ENCODE assay signal across 8 cellular contexts in the genomic region with DNA sequence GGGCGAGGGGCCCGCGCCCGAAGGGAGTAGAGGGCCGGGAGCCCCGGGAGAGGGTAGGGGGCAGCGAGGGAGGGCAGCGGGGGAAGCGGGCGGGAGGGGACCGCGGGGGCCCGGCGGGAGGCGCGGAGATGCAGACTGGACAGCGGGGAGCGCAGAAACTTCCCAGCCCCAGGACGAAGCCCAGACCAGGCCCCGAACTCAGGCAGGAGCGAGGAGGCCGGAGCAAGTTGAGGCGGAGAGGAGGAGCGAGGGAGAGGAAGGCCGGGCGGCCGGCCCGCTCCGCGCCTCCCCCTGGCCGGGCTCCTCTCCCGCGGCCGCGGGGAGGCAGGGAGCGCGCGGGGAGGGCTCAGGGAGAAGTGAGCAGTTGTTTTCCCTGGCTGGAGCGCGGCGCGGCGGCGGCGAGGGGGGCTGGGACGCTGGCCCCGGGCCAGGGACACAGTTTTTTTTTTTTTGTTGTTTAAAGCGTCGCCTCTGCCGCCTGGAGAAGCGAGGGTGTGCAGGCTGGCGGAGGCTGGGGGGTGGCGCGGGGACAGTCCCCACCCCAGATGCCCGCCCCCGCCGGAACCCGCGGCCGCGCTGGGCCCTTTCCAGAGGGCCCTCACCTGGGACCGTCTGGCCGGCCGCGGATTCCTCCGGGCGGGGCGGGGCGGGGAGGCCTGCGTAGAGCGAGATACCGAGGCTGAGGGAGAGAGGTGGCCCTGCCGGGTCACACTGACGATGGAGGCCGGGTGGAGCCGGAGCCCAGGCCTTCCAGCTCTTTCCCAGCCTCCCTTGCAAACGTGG. TPM values are rescaled to one million over a fixed set of nuclear protein-coding genes. Genes with fewer than 3 reads are reported as not detected.
DNase-seq lines count a peak whose midpoint lies in the region; ATAC-seq and TF ChIP-seq lines count a peak whose summit lies in the region.

A gene (minus strand): TSS at position 358 of the 783 bp plus-strand sequence. CDS start 400 bp downstream, outside the sequence.

- TF ChIP-seq EP300 in SK-N-SH (IDR thresholded peaks at IDR 0.05; ENCODE audit: borderline replicate concordance in 1 of 2, low read depth in 1 of 2, low read length in 1 of 2): peak in 1 of 2 experiments; percentile 50; a peak in 1 of 4 replicates

- H3K9me3 ChIP-seq in SK-N-SH (no peaks in the 10 kb centered on the region), mammary epithelial cell (replicated peaks; ENCODE audit: insufficient read depth, low read length) (no peaks in the 10 kb centered on the region), iPS DF 6.9 (ENCODE audit: control insufficient read depth, insufficient read depth, low read length) (no peaks in the 10 kb centered on the region)

- TF ChIP-seq RAD21 in SK-N-SH (IDR thresholded peaks at IDR 0.05; ENCODE audit: low read length): no peak

- peaks cover 14% of the 10 kb centered on the region for H4K20me1 ChIP-seq in SK-N-SH (ENCODE audit: insufficient read depth)
- no peaks in the 10 kb centered on the region for H4K20me1 ChIP-seq in mammary epithelial cell (ENCODE audit: insufficient read depth, low read length)

- no peaks in the 10 kb centered on the region for H3K27me3 ChIP-seq in SK-N-SH (ENCODE audit: insufficient read depth)
- H3K27me3 ChIP-seq in mammary epithelial cell (ENCODE audit: insufficient read depth, low read length): no peaks in the 10 kb centered on the region
- H3K27me3 ChIP-seq in iPS DF 6.9 (ENCODE audit: control insufficient read depth, insufficient read depth, low read length): no peaks in the 10 kb centered on the region; the same call in 1 of the 2 replicates

- peak within 1 kb of the TSS; percentile 97 for H3K27ac ChIP-seq in SK-N-SH (ENCODE audit: low read depth in 2 of 2, low read length in 1 of 2)
- H3K27ac ChIP-seq in mammary epithelial cell (ENCODE audit: insufficient read depth, low read depth, low read length): peak within 1 kb of the TSS; percentile 56
- no peak within 1 kb of the TSS for H3K27ac ChIP-seq in iPS DF 6.9 (ENCODE audit: low read length)

- peaks cover 53 to 67% of the 10 kb centered on the region in 2 experiments for H3K4me1 ChIP-seq in SK-N-SH (ENCODE audit: control insufficient read depth in 1 of 2, insufficient read depth in 2 of 2, low read depth in 1 of 2, low read length in 1 of 2)
- H3K4me1 ChIP-seq in mammary epithelial cell (ENCODE audit: insufficient read depth, low read length): peaks cover 69% of the 10 kb centered on the region
- H3K4me1 ChIP-seq in iPS DF 6.9 (ENCODE audit: control insufficient read depth, insufficient read depth, low read length): peaks cover 14% of the 10 kb centered on the region

- H3K9ac ChIP-seq in SK-N-SH (peak within 1 kb of the TSS; percentile 87), mammary epithelial cell (ENCODE audit: insufficient read depth, low read length) (peak within 1 kb of the TSS; percentile 49)

- peak within 1 kb of the TSS; percentile 93 for H3K4me2 ChIP-seq in SK-N-SH
- peak within 1 kb of the TSS; percentile 94 for H3K4me2 ChIP-seq in mammary epithelial cell (ENCODE audit: insufficient read depth, low read depth, low read length)

- H2AFZ ChIP-seq in SK-N-SH (ENCODE audit: low read depth) (0 out of 2 replicates have a peak within 1 kb of the TSS, but pooled peaks have one; percentile 37), mammary epithelial cell (ENCODE audit: low read depth, low read length) (peak within 1 kb of the TSS; percentile 55)

- POLR2A ChIA-PET in SK-N-SH (lab: Yijun Ruan, JAX): interaction anchor here (1.0 to 3.3 kb wide), 5 partner anchors 12 to 59 kb away, joined by 3 to 12 read pairs (median 3); a partner anchor contains a TSS

- peak; percentile 63 for DNase-seq in COR-L47 (lab: John Stamatoyannopoulos, UW)
- peak; percentile 79 for DNase-seq in HT1080 (ENCODE audit: low read depth)
- peak; percentile 90 for DNase-seq in SK-N-SH
- DNase-seq in mammary epithelial cell: peak; percentile 77
- no peak for DNase-seq in iPS DF 6.9 (ENCODE audit: low read depth, low spot score)
- no peak for DNase-seq in pulmonary artery endothelial cell (ENCODE audit: low read depth, low spot score)
- no peak for DNase-seq in effector CD4-positive, alpha-beta T cell

- H3K36me3 ChIP-seq in SK-N-SH (replicated peaks in 1 of 2; ENCODE audit: control insufficient read depth in 1 of 2, insufficient read depth in 2 of 2, low read length in 1 of 2): peaks cover 0 to 4% of the 10 kb centered on the region in 2 experiments
- no peaks in the 10 kb centered on the region for H3K36me3 ChIP-seq in mammary epithelial cell (ENCODE audit: insufficient read depth, low read length)
- no peaks in the 10 kb centered on the region for H3K36me3 ChIP-seq in iPS DF 6.9 (ENCODE audit: control insufficient read depth, insufficient read depth, low read length)

- in situ Hi-C loops in mammary epithelial cell (cut with MboI; ENCODE audit: low sequenced_read_pairs in 2 of 2): no loop called here

- intact Hi-C loops in mammary epithelial cell (cut with micrococcal nuclease): no loop called here

- BruUV-seq in mammary epithelial cell (replicated peaks; lab: Mats Ljungman, UMichigan): no TSS peak

- no peak for ATAC-seq in GM21390 (IDR thresholded peaks at IDR 0.05; ENCODE audit: unreplicated experiment)

- dilution Hi-C loops in mammary epithelial cell (cut with HindIII; ENCODE audit: low sequenced_read_pairs): no loop called here

- H3K4me3 ChIP-seq in SK-N-SH (ENCODE audit: low read depth in 2 of 2, low read length in 1 of 2) (peak within 1 kb of the TSS; percentile 65 to 85), mammary epithelial cell (replicated peaks in 1 of 3; ENCODE audit: insufficient read depth in 1 of 3, low read depth in 2 of 3, low read length in 3 of 3) (peak within 1 kb of the TSS; percentile 32 to 56 (median 44)), iPS DF 6.9 (ENCODE audit: low read length) (peak within 1 kb of the TSS; percentile 50; the same call in 1 of the 2 replicates)

- no peaks in the 10 kb centered on the region for H3K9me2 ChIP-seq in SK-N-SH

- 0% methylated on average over 45 of the region's 77 CpGs for WGBS in SK-N-SH (ENCODE audit: low lambda C conversion rate)
- no CpG with 5 or more reads among the region's 77 CpGs for WGBS in mammary epithelial cell (ENCODE audit: low coverage, missing lambda C conversion rate)
- no CpG with 5 or more reads among the region's 77 CpGs for WGBS in iPS DF 6.9 (ENCODE audit: insufficient coverage, insufficient read length)

- CTCF ChIA-PET in SK-N-SH (lab: Yijun Ruan, JAX) (interaction anchor here (1.1 to 6.4 kb wide), 5 partner anchors 11 to 35 kb away, joined by 3 to 69 read pairs (median 53); a partner anchor contains a TSS), mammary epithelial cell (lab: Charles Lee; ENCODE audit: low non-redundant PET) (no interaction called here)

- H3F3A ChIP-seq in SK-N-SH (replicated peaks; ENCODE audit: insufficient read depth): peaks cover 51% of the 10 kb centered on the region

- H3K79me2 ChIP-seq in SK-N-SH (ENCODE audit: insufficient read depth) (peaks cover 46% of the 10 kb centered on the region), mammary epithelial cell (ENCODE audit: insufficient read depth, low read length) (peaks cover 13% of the 10 kb centered on the region)

- TF ChIP-seq CTCF in SK-N-SH (IDR thresholded peaks at IDR 0.05) (no peak), mammary epithelial cell (conservative IDR thresholded peaks at IDR 0.05 in 1 of 2, IDR thresholded peaks at IDR 0.05 in 1 of 2; ENCODE audit: extremely low read depth in 1 of 2, insufficient read depth in 1 of 2, low read depth in 1 of 2, low read length in 2 of 2) (no peak)

TF ChIP-seq in SK-N-SH, 30 proteins besides CTCF, POLR2A, EP300 and RAD21:
- TF ChIP-seq TAF1 (IDR thresholded peaks at IDR 0.05; ENCODE audit: borderline replicate concordance, low read depth, low read length) (peak; percentile 21; the same call in 1 of the 2 replicates), GABPA (IDR thresholded peaks at IDR 0.05; ENCODE audit: low read depth) (no peak), NFIC (IDR thresholded peaks at IDR 0.05; ENCODE audit: borderline replicate concordance) (peak; percentile 95), JUND (IDR thresholded peaks at IDR 0.05) (no peak), ELF1 (IDR thresholded peaks at IDR 0.05) (no peak), MEF2A (IDR thresholded peaks at IDR 0.05; ENCODE audit: borderline replicate concordance, low read depth) (no peak), RXRA (IDR thresholded peaks at IDR 0.05; ENCODE audit: borderline replicate concordance, low read depth) (peak; percentile 44; the same call in 1 of the 2 replicates), TEAD4 (IDR thresholded peaks at IDR 0.05; ENCODE audit: borderline replicate concordance, insufficient read depth) (0 out of 2 replicates have a peak, but pooled peaks have one; percentile 37)
- TF ChIP-seq, protein P1, sequence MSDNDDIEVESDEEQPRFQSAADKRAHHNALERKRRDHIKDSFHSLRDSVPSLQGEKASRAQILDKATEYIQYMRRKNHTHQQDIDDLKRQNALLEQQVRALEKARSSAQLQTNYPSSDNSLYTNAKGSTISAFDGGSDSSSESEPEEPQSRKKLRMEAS (IDR thresholded peaks at IDR 0.05; ENCODE audit: low read depth): peak; percentile 47

RNA-seq across cellular contexts. Expression of the gene that starts here (rescaled TPM):
- total RNA-seq in HT1080 (2014; rRNA removed; shearing (Covaris generic)): 6.2 and 6.5 TPM in 2 replicates
- polyA plus RNA-seq in HT1080 (2015; cell fraction: cytosol; rRNA removed): 157 and 158 TPM in 2 replicates
- polyA plus RNA-seq in HT1080 (2015; cell fraction: nucleus; rRNA removed): 490 and 510 TPM in 2 replicates
- polyA plus RNA-seq in SK-N-SH (2012; rRNA removed) (92.1 and 167 TPM in 2 replicates), mammary epithelial cell (46.5 TPM)
- polyA plus RNA-seq in SK-N-SH (2012; cell fraction: cytosol; rRNA removed): 62.4 and 112 TPM in 2 replicates
- 691 and 1,438 TPM in 2 replicates for polyA plus RNA-seq in SK-N-SH (2012; cell fraction: nucleus; rRNA removed)
- total RNA-seq in mammary epithelial cell (10 to 100 TPM; 21.0 to 42.5 TPM), pulmonary artery endothelial cell (19.4 and 23.1 TPM in 2 replicates)
- 38.3 TPM for polyA minus RNA-seq in mammary epithelial cell

Comparison
In these comparisons a context has a peak if more than half of its experiments do, and no peak if none do; other contexts are left out.
1. DNase-seq: peak in COR-L47 (single experiment), HT1080 (single experiment), SK-N-SH (single experiment) and mammary epithelial cell (single experiment); none in iPS DF 6.9 (single experiment), pulmonary artery endothelial cell (single experiment) and effector CD4-positive, alpha-beta T cell (single experiment).
2. Peak in every context shown above with its lines, with median percentiles within 50 percentile points of each other: H3K4me3 ChIP-seq.